Comparison of ENCODE assay signal across 9 cellular contexts in the genomic region with DNA sequence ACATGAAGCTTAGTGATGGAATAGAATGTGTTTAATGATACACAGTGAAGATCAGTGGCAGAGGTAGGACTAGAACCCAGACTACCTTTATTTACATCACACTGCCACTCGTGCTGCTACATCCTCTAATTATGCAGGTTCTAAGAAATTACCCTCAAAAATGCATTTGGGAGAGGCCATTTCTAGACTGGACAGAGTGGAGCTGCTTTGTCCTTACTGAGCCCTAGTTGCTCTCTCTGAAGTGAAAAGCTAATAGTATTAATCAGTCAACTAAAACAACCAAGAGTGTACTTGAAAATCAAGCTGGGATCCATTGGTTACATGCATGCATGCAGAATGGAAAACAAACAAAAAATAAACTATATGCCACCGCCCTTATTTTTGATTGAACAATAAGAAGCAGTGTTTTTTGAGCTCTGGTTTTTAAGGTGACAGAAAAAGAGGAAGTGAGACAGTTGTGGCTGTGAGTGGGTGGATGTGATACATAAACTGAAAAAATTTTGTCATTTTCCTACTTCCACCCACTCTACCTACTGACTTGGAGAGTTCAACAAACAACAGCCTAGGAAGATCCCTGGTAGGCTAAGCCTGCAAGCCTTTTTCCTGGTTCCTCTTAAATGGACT. TPM values are rescaled to one million over a fixed set of nuclear protein-coding genes. Genes with fewer than 3 reads are reported as not detected.
DNase-seq lines count a peak whose midpoint lies in the region; ATAC-seq, FAIRE-seq and TF ChIP-seq lines count a peak whose summit lies in the region.
"Had no signal": no experiment of that assay in that cellular context is flagged by ENCODE, and none has a peak within 500 bp of the region (broad histone marks: within the 10 kb centered on the region; RNA-seq: fewer than 3 reads in every experiment).

No MANE protein-coding gene starts in this region.

- no peaks in the 10 kb centered on the region for H3K27me3 ChIP-seq in pancreas

- 39 to 43% methylated on average over 2 of the region's 2 CpGs for WGBS in pancreas, 2 donors

- no peaks in the 10 kb centered on the region for H3K9me3 ChIP-seq in pancreas

- H3K27ac ChIP-seq in pancreas, result no peak overlapping the region

- DNase-seq in SIG-M5 (lab: John Stamatoyannopoulos, UW) (peak; percentile 46), pancreas (no peak), KG1 (lab: John Stamatoyannopoulos, UW) (no peak), NCI-H2196 treated with DMSO at 0.1 percent for 48 hours (lab: John Stamatoyannopoulos, UW; ENCODE audit: unreplicated experiment) (no peak), dermis blood vessel endothelial cell (no peak), GOT3 (lab: John Stamatoyannopoulos, UW) (no peak)

- no peak for TF ChIP-seq CTCF in pancreas (IDR thresholded peaks at IDR 0.05)

- H3K36me3 ChIP-seq in pancreas, result no peaks in the 10 kb centered on the region

- ATAC-seq in GM18909 (IDR thresholded peaks at IDR 0.05; ENCODE audit: poor library complexity, unreplicated experiment) (peak; percentile 80), HG02885 (IDR thresholded peaks at IDR 0.05; ENCODE audit: poor library complexity, unreplicated experiment) (peak; percentile 81), pancreas (peak in 1 of 4 donors; percentile 31)

- peak; percentile 41 for FAIRE-seq in pancreas (lab: Jason Lieb, UNC)

- intact Hi-C loops in pancreas (cut with DNase I), result no loop called here

- no peak overlapping the region for H3K4me3 ChIP-seq in pancreas

- no peaks in the 10 kb centered on the region for H3K4me1 ChIP-seq in pancreas

RNA-seq across cellular contexts. Expression of a gene that starts 6.8 kb away (rescaled TPM):
- 10 to 100 TPM in 3 of 6 donors, 1 to 10 TPM in 3; 1.4 to 42.6 (median 8.5) TPM for total RNA-seq in pancreas
- 1 to 10 TPM; 4.2 to 5.1 TPM for polyA plus RNA-seq in pancreas
- not detected in 2 replicates for total RNA-seq in dermis blood vessel endothelial cell
- total RNA-seq: epithelial cell of proximal tubule had no signal
